Comparison of ENCODE assay signal across 8 cellular contexts in genomic region chr16:67000384-67001158, GRCh38. TPM values are rescaled to one million over a fixed set of nuclear protein-coding genes. Genes with fewer than 3 reads are reported as not detected.
A peak's percentile ranks its signal among the peaks of the same experiment; 100 is the strongest.
DNase-seq lines count a peak whose midpoint lies in the region; ATAC-seq and TF ChIP-seq lines count a peak whose summit lies in the region.

No MANE protein-coding gene starts in this region.

- H3K27ac ChIP-seq in HL-60 (replicated peaks) (no peak overlapping the region), skin epidermis (peak overlapping the region in 18 of 21 experiments; percentile 5 to 85 (median 63))

- no peak for ATAC-seq in GM18498 (IDR thresholded peaks at IDR 0.05; ENCODE audit: unreplicated experiment)

- peaks cover 16% of the 10 kb centered on the region for H3K36me3 Mint-ChIP-seq in T-helper 2 cell treated with Interferon-gamma antibody and Interleukin-4, amounts not matched to agents 5 μg/mL and 100 μg/mL, for 36 hours (ENCODE audit: low read depth)
- peaks cover 5% of the 10 kb centered on the region for H3K36me3 Mint-ChIP-seq in brain

- POLR2A ChIA-PET in BJ (lab: Charles Lee): no interaction called here

- DNase-seq in BJ (ENCODE audit: low read depth) (no peak), HL-60 (ENCODE audit: low read depth in 1 of 2, low spot score in 1 of 2) (peak; percentile 28 to 56), iPS-NIHi11 (ENCODE audit: low spot score) (peak; percentile 93), NOMO-1 treated with DMSO at 0.1 percent for 48 hours (lab: John Stamatoyannopoulos, UW; ENCODE audit: unreplicated experiment) (no peak)
- peak; percentile 47 for DNase-seq in T-helper 2 cell treated with Interferon-gamma antibody and Interleukin-4, amounts not matched to agents 5 μg/mL and 100 μg/mL, for 36 hours (ENCODE audit: low spot score)

- peak overlapping the region; percentile 82 for H3K27ac Mint-ChIP-seq in T-helper 2 cell treated with Interferon-gamma antibody and Interleukin-4, amounts not matched to agents 5 μg/mL and 100 μg/mL, for 36 hours
- H3K27ac Mint-ChIP-seq in brain: peak overlapping the region; percentile 15 to 86 (median 64)

- H3K4me1 Mint-ChIP-seq in T-helper 2 cell treated with Interferon-gamma antibody and Interleukin-4, amounts not matched to agents 5 μg/mL and 100 μg/mL, for 36 hours (ENCODE audit: low read depth): peaks cover 28% of the 10 kb centered on the region
- peaks cover 20% of the 10 kb centered on the region for H3K4me1 Mint-ChIP-seq in brain

- no peaks in the 10 kb centered on the region for H3K9me3 Mint-ChIP-seq in T-helper 2 cell treated with Interferon-gamma antibody and Interleukin-4, amounts not matched to agents 5 μg/mL and 100 μg/mL, for 36 hours
- no peaks in the 10 kb centered on the region for H3K9me3 Mint-ChIP-seq in brain

- H3K4me3 ChIP-seq in BJ (ENCODE audit: low read depth, low read length) (peak overlapping the region; percentile 56), HL-60 (replicated peaks; ENCODE audit: insufficient read depth, low read length) (peak overlapping the region; percentile 64), skin epidermis (peak overlapping the region; percentile 26 to 60 (median 49))

- H3K27me3 ChIP-seq in BJ (ENCODE audit: control insufficient read depth, insufficient read depth, low read length) (no peaks in the 10 kb centered on the region; the same call in 1 of the 2 replicates), HL-60 (ENCODE audit: insufficient read depth, poor library complexity, severe bottlenecking) (no peaks in the 10 kb centered on the region)

- CTCF ChIA-PET in BJ (lab: Yijun Ruan, JAX): interaction anchor here (1.1 kb wide), 1 partner anchor 23 kb away, joined by 4 read pairs; no protein-coding TSS in a partner anchor

- no peaks in the 10 kb centered on the region for H3K27me3 Mint-ChIP-seq in T-helper 2 cell treated with Interferon-gamma antibody and Interleukin-4, amounts not matched to agents 5 μg/mL and 100 μg/mL, for 36 hours (ENCODE audit: low read depth)
- peaks cover 55% of the 10 kb centered on the region for H3K27me3 Mint-ChIP-seq in brain

- H3K4me3 Mint-ChIP-seq in T-helper 2 cell treated with Interferon-gamma antibody and Interleukin-4, amounts not matched to agents 5 μg/mL and 100 μg/mL, for 36 hours: peak overlapping the region; percentile 79
- H3K4me3 Mint-ChIP-seq in brain: peak overlapping the region; percentile 72 to 86 (median 80)

- TF ChIP-seq CTCF in BJ (IDR thresholded peaks at IDR 0.05; ENCODE audit: insufficient read depth, low read depth, low read length) (no peak), HL-60 (IDR thresholded peaks at IDR 0.05; ENCODE audit: insufficient read depth, low read length) (no peak), brain (conservative IDR thresholded peaks at IDR 0.05) (no peak)

- no peaks in the 10 kb centered on the region for H3K36me3 ChIP-seq in BJ (ENCODE audit: control insufficient read depth, insufficient read depth, low read length)

RNA-seq across cellular contexts. Expression of gene CES4A, which starts 12.2 kb away (rescaled TPM):
- polyA plus RNA-seq in BJ (2011; rRNA removed): 3.6 and 4.5 TPM in 2 replicates
- 1.5 and 1.6 TPM in 2 replicates for polyA minus RNA-seq in BJ (2011; rRNA and poly(A)+ RNA removed)
- 4.1 TPM for polyA plus RNA-seq in brain (ENCODE audit: insufficient read depth, low read depth, low replicate concordance)

RNA-seq across cellular contexts. Expression of gene CBFB, which starts 28.4 kb away (rescaled TPM):
- 14.7 and 28.4 TPM in 2 replicates for polyA plus RNA-seq in BJ (2011; rRNA removed)
- polyA minus RNA-seq in BJ (2011; rRNA and poly(A)+ RNA removed): 23.1 and 26.0 TPM in 2 replicates
- 30.6 TPM for polyA plus RNA-seq in brain (ENCODE audit: insufficient read depth, low read depth, low replicate concordance)

RNA-seq across cellular contexts. Expression of gene CES3, which starts 39.5 kb away (rescaled TPM):
- polyA plus RNA-seq in BJ (2011; rRNA removed) (0.07 and 0.13 TPM in 2 replicates), brain (ENCODE audit: insufficient read depth, low read depth, low replicate concordance) (0.93 TPM)
- polyA minus RNA-seq in BJ (2011; rRNA and poly(A)+ RNA removed): 0.31 TPM in 1 of 2 replicates, not detected in the other

Comparison
In these comparisons a context has a peak if more than half of its experiments do, and no peak if none do; other contexts are left out.
1. DNase-seq: peak in HL-60 (2 of 2), T-helper 2 cell treated with Interferon-gamma antibody and Interleukin-4, amounts not matched to agents 5 μg/mL and 100 μg/mL, for 36 hours (single experiment) and iPS-NIHi11 (single experiment); none in BJ (single experiment) and NOMO-1 treated with DMSO at 0.1 percent for 48 hours (single experiment).
2. Peak in every context shown above with its lines, with median percentiles within 50 percentile points of each other: H3K4me3 ChIP-seq.